ENCODE assay signal across 8 cellular contexts in the genomic region with DNA sequence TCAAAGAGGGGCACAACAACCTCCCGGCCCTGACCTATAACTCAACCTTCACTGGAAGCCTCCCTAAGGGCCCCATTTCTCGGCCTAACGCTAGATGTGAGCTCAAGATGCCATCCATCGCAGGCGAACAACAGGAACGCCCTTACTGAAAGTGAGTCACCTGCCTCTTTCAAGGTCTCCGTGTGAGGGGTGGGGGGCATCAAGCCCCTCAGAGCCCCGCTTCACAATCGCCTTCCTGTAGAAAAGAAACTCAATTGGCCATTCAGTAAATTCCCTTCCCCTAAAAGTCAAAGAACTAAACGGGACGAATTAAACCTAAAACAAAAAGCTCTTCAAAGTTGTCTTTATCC. TPM values are rescaled to one million over a fixed set of nuclear protein-coding genes. Genes with fewer than 3 reads are reported as not detected.
A peak's percentile ranks its signal among the peaks of the same experiment; 100 is the strongest.
DNase-seq lines count a peak whose midpoint lies in the region; ATAC-seq lines count a peak whose summit lies in the region.

No MANE protein-coding gene starts in this region.

- H3K9me3 Mint-ChIP-seq in activated CD4-positive, alpha-beta T cell treated with anti-CD3 and anti-CD28 coated beads, Interleukin-2, amount 10 ng/mL, durations not matched to agents 7 days and 5 days: peaks cover 3% of the 10 kb centered on the region
- H3K9me3 Mint-ChIP-seq in memory B cell: peaks cover 2% of the 10 kb centered on the region

- peaks cover 33% of the 10 kb centered on the region for H3K36me3 Mint-ChIP-seq in activated CD4-positive, alpha-beta T cell treated with anti-CD3 and anti-CD28 coated beads, Interleukin-2, amount 10 ng/mL, durations not matched to agents 7 days and 5 days (ENCODE audit: low read depth)
- H3K36me3 Mint-ChIP-seq in memory B cell: peaks cover 21% of the 10 kb centered on the region

- H3K9ac ChIP-seq in HUES6 (ENCODE audit: low read length) (peak overlapping the region; percentile 90), duodenal mucosa (ENCODE audit: low read depth in 1 of 2, low read length in 2 of 2) (peak overlapping the region; percentile 90)

- H3K27ac ChIP-seq in HUES6 (ENCODE audit: low read depth, low read length): peak overlapping the region; percentile 58; the same call in 1 of the 2 replicates
- H3K27ac ChIP-seq in duodenal mucosa (ENCODE audit: low read depth, low read length): peak overlapping the region; percentile 96

- peak overlapping the region; percentile 96 for H3K4me3 Mint-ChIP-seq in activated CD4-positive, alpha-beta T cell treated with anti-CD3 and anti-CD28 coated beads, Interleukin-2, amount 10 ng/mL, durations not matched to agents 7 days and 5 days
- peak overlapping the region; percentile 100 for H3K4me3 Mint-ChIP-seq in memory B cell

- peak; percentile 36 for ATAC-seq in memory B cell (ENCODE audit: low read depth)

- peaks cover 5% of the 10 kb centered on the region; the same call in 1 of the 2 replicates for H3K4me1 ChIP-seq in HUES6 (ENCODE audit: control insufficient read depth, insufficient read depth, low read length)
- H3K4me1 ChIP-seq in duodenal mucosa (ENCODE audit: control insufficient read depth in 1 of 2, insufficient read depth in 2 of 2, low read length in 2 of 2): peaks cover 14% of the 10 kb centered on the region in 2 donors

- H3K4me1 Mint-ChIP-seq in activated CD4-positive, alpha-beta T cell treated with anti-CD3 and anti-CD28 coated beads, Interleukin-2, amount 10 ng/mL, durations not matched to agents 7 days and 5 days: peaks cover 35% of the 10 kb centered on the region
- H3K4me1 Mint-ChIP-seq in memory B cell: peaks cover 23% of the 10 kb centered on the region

- peaks cover 10% of the 10 kb centered on the region for H3K9me3 ChIP-seq in HUES6 (ENCODE audit: control insufficient read depth, insufficient read depth, low read depth, low read length)
- H3K9me3 ChIP-seq in duodenal mucosa (ENCODE audit: control insufficient read depth in 1 of 2, low read length in 2 of 2): peaks cover 0 to 4% of the 10 kb centered on the region in 2 donors

- no peaks in the 10 kb centered on the region for H3K27me3 Mint-ChIP-seq in activated CD4-positive, alpha-beta T cell treated with anti-CD3 and anti-CD28 coated beads, Interleukin-2, amount 10 ng/mL, durations not matched to agents 7 days and 5 days
- no peaks in the 10 kb centered on the region for H3K27me3 Mint-ChIP-seq in memory B cell

- DNase-seq in GM04503 (ENCODE audit: low read depth) (peak; percentile 11), memory B cell (ENCODE audit: low spot score in 2 of 2) (peak in 1 of 2 donors; percentile 38), 8988T (no peak)
- DNase-seq in activated CD4-positive, alpha-beta T cell treated with anti-CD3 and anti-CD28 coated beads, Interleukin-2, amount 10 ng/mL, durations not matched to agents 7 days and 5 days: peak; percentile 36
- DNase-seq in stimulated activated CD8-positive, alpha-beta memory T cell treated with anti-CD3 and anti-CD28 coated beads, Interleukin-15, amount 100 ng/mL, for 48 hours (ENCODE audit: low read depth in 2 of 2): peak; percentile 14 to 22
- DNase-seq in central memory CD4-positive, alpha-beta T cell: no peak

- H3K4me3 ChIP-seq in HUES6 (ENCODE audit: low read depth, low read length): peak overlapping the region; percentile 97
- peak overlapping the region; percentile 88 to 98 for H3K4me3 ChIP-seq in duodenal mucosa (ENCODE audit: low read depth in 1 of 2, low read length in 2 of 2)

- CTCF ChIA-PET in activated CD4-positive, alpha-beta T cell treated with anti-CD3 and anti-CD28 coated beads, Interleukin-2, amount 10 ng/mL, durations not matched to agents 7 days and 5 days (lab: Charles Lee): interaction anchor here (0.6 to 1.7 kb wide), 4 partner anchors 12 to 1500 kb away, joined by 3 to 5 read pairs (median 4); partner anchors contain the start of gene TMEM35B

- peak overlapping the region; percentile 94 for H3K27ac Mint-ChIP-seq in activated CD4-positive, alpha-beta T cell treated with anti-CD3 and anti-CD28 coated beads, Interleukin-2, amount 10 ng/mL, durations not matched to agents 7 days and 5 days
- H3K27ac Mint-ChIP-seq in memory B cell: peak overlapping the region; percentile 92

- H3K36me3 ChIP-seq in HUES6 (ENCODE audit: control insufficient read depth, insufficient read depth, low read length) (peaks cover 10% of the 10 kb centered on the region), duodenal mucosa (ENCODE audit: control insufficient read depth in 1 of 2, insufficient read depth in 2 of 2, low read length in 2 of 2) (peaks cover 0 to 16% of the 10 kb centered on the region in 2 donors)

- H3K27me3 ChIP-seq in HUES6 (ENCODE audit: control insufficient read depth, insufficient read depth, low read length) (no peaks in the 10 kb centered on the region), duodenal mucosa (ENCODE audit: control insufficient read depth in 1 of 2, insufficient read depth in 2 of 2, low read length in 2 of 2) (no peaks in the 10 kb centered on the region)

- POLR2A ChIA-PET in activated CD4-positive, alpha-beta T cell treated with anti-CD3 and anti-CD28 coated beads, Interleukin-2, amount 10 ng/mL, durations not matched to agents 7 days and 5 days (lab: Charles Lee): interaction anchor here (0.7 kb wide), 1 partner anchor 179 kb away, joined by 3 read pairs; no protein-coding TSS in a partner anchor

RNA-seq across cellular contexts. Expression of gene ZMYM6, which starts 0.7 kb away (rescaled TPM):
- total RNA-seq in activated CD4-positive, alpha-beta T cell treated with anti-CD3 and anti-CD28 coated beads, Interleukin-2, amount 10 ng/mL, durations not matched to agents 7 days and 5 days: 10 to 100 TPM; 21.2 to 24.3 TPM

RNA-seq across cellular contexts. Expression of gene TMEM35B, which starts 45.9 kb away (rescaled TPM):
- total RNA-seq in activated CD4-positive, alpha-beta T cell treated with anti-CD3 and anti-CD28 coated beads, Interleukin-2, amount 10 ng/mL, durations not matched to agents 7 days and 5 days: 10 to 100 TPM; 34.5 to 35.9 TPM

RNA-seq across cellular contexts. Expression of gene ZMYM1, which starts 48.1 kb away (rescaled TPM):
- 10 to 100 TPM; 16.8 to 17.1 TPM for total RNA-seq in activated CD4-positive, alpha-beta T cell treated with anti-CD3 and anti-CD28 coated beads, Interleukin-2, amount 10 ng/mL, durations not matched to agents 7 days and 5 days

Comparison
In these comparisons a context has a peak if more than half of its experiments do, and no peak if none do; other contexts are left out.
1. DNase-seq: peak in GM04503 (single experiment), activated CD4-positive, alpha-beta T cell treated with anti-CD3 and anti-CD28 coated beads, Interleukin-2, amount 10 ng/mL, durations not matched to agents 7 days and 5 days (single experiment) and stimulated activated CD8-positive, alpha-beta memory T cell treated with anti-CD3 and anti-CD28 coated beads, Interleukin-15, amount 100 ng/mL, for 48 hours (2 of 2); none in 8988T (single experiment) and central memory CD4-positive, alpha-beta T cell (single experiment).